18 cellular contexts compared by ENCODE assay signal in genomic region chr3:185657211-185657610, GRCh38.
A peak's percentile ranks its signal among the peaks of the same experiment; 100 is the strongest.
DNase-seq lines count a peak whose midpoint lies in the region; ATAC-seq, FAIRE-seq and TF ChIP-seq lines count a peak whose summit lies in the region.
"Had no signal": no experiment of that assay in that cellular context is flagged by ENCODE, and none has a peak within 500 bp of the region (broad histone marks: within the 10 kb centered on the region; RNA-seq: fewer than 3 reads in every experiment).

No MANE protein-coding gene starts in this region.

- H3K4me3 Mint-ChIP-seq in H9: no peak overlapping the region
- H3K4me3 Mint-ChIP-seq: activated CD8-positive, alpha-beta T cell treated with anti-CD3 and anti-CD28 coated beads for 36 hours; memory B cell; stimulated activated naive CD8-positive, alpha-beta T cell treated with anti-CD3 and anti-CD28 coated beads, Interleukin-15, amount 100 ng/mL, for 72 hours had no signal

- no peak overlapping the region for H3K18ac ChIP-seq in H9 (ENCODE audit: insufficient read length, low read depth, low read length)

- H3K79me1 ChIP-seq in H9 (ENCODE audit: insufficient read depth, low read depth, low read length, poor library complexity, severe bottlenecking): no peaks in the 10 kb centered on the region

- H3K36me3 ChIP-seq in breast epithelium (no peaks in the 10 kb centered on the region), lower lobe of right lung (peaks cover 19% of the 10 kb centered on the region), stomach smooth muscle (ENCODE audit: control insufficient read depth in 2 of 2, insufficient read depth in 2 of 2, low read length in 2 of 2) (no peaks in the 10 kb centered on the region)

- no peak overlapping the region for H3K4me3 ChIP-seq in breast epithelium
- no peak overlapping the region for H3K4me3 ChIP-seq in lower lobe of right lung
- H3K4me3 ChIP-seq in stomach smooth muscle (ENCODE audit: low read length in 2 of 2): no peak overlapping the region

- peaks cover 20 to 70% (median 64%) of the 10 kb centered on the region in 3 experiments for H3K36me3 Mint-ChIP-seq in H9 (ENCODE audit: insufficient read depth in 1 of 3, low read depth in 3 of 3)
- H3K36me3 Mint-ChIP-seq: memory B cell had no signal

- H3K4me2 ChIP-seq in H9 (ENCODE audit: insufficient read depth, insufficient read length, low read length): no peak overlapping the region

- no peak overlapping the region for H3K9ac ChIP-seq in H9 (ENCODE audit: extremely low read depth, insufficient read length, low read length)
- H3K9ac ChIP-seq in stomach smooth muscle (ENCODE audit: low read length in 2 of 2): no peak overlapping the region

- no peak overlapping the region for H4K8ac ChIP-seq in H9 (replicated peaks; ENCODE audit: insufficient read length, low read depth, low read length)

- no peaks in the 10 kb centered on the region for H3K79me2 ChIP-seq in H9 (ENCODE audit: insufficient read depth, low read length)

- H2AK5ac ChIP-seq in H9 (ENCODE audit: insufficient read length, low read length): no peak overlapping the region

- FAIRE-seq in frontal cortex (lab: Jason Lieb, UNC): no peak
- FAIRE-seq: D721Med had no signal

- no peak overlapping the region for H4K91ac ChIP-seq in H9 (ENCODE audit: insufficient read length, low read depth, low read length)

- H3K9me3 ChIP-seq in H9 (ENCODE audit: control insufficient read depth, low read depth, low read length) (no peaks in the 10 kb centered on the region), breast epithelium (no peaks in the 10 kb centered on the region), lower lobe of right lung (no peaks in the 10 kb centered on the region), stomach smooth muscle (ENCODE audit: control insufficient read depth in 2 of 2, low read length in 2 of 2) (no peaks in the 10 kb centered on the region)

- no peak overlapping the region for H2BK15ac ChIP-seq in H9 (ENCODE audit: low read depth, low read length)

- H2AFZ ChIP-seq in H9 (ENCODE audit: low read length): no peak overlapping the region

- intact Hi-C loops in breast epithelium (cut with DNase I; ENCODE audit: low total_unique reads): no loop called here
- intact Hi-C loops in lower lobe of right lung (cut with DNase I): no loop called here

- no peak for ATAC-seq in lower lobe of right lung
- no peak for ATAC-seq in HG02852 (IDR thresholded peaks at IDR 0.05; ENCODE audit: unreplicated experiment)
- ATAC-seq: activated CD8-positive, alpha-beta T cell treated with anti-CD3 and anti-CD28 coated beads for 36 hours; stimulated activated naive CD8-positive, alpha-beta T cell treated with anti-CD3 and anti-CD28 coated beads, Interleukin-15, amount 100 ng/mL, for 72 hours had no signal

- H3K23ac ChIP-seq in H9 (ENCODE audit: insufficient read length, low read depth, low read length): no peak overlapping the region

- TF ChIP-seq CTCF in H9 (conservative IDR thresholded peaks at IDR 0.05) (no peak), breast epithelium (IDR thresholded peaks at IDR 0.05) (no peak), lower lobe of right lung (IDR thresholded peaks at IDR 0.05) (no peak)

- H4K5ac ChIP-seq in H9 (ENCODE audit: insufficient read length, low read depth, low read length): no peak overlapping the region

- H3T11ph ChIP-seq in H9 (ENCODE audit: low read length): no peak overlapping the region

- H3K27ac ChIP-seq in H9 (ENCODE audit: insufficient read length, low read depth, low read length): no peak overlapping the region
- H3K27ac ChIP-seq in breast epithelium: peak overlapping the region; percentile 66 to 83
- peak overlapping the region; percentile 76 for H3K27ac ChIP-seq in lower lobe of right lung
- peak overlapping the region; percentile 18 for H3K27ac ChIP-seq in stomach smooth muscle (ENCODE audit: low read length)
- H3K27ac ChIP-seq: WERI-Rb-1 had no signal

- H4K20me1 ChIP-seq in H9 (ENCODE audit: control insufficient read depth, insufficient read depth, insufficient read length): no peaks in the 10 kb centered on the region

- no peak overlapping the region for H2BK120ac ChIP-seq in H9 (ENCODE audit: low read depth, low read length, poor library complexity, severe bottlenecking)

- no peak overlapping the region for H3K14ac ChIP-seq in H9 (ENCODE audit: insufficient read depth, low read length)

- no peak overlapping the region for H3K4ac ChIP-seq in H9 (ENCODE audit: low read depth, low read length)

- H2BK12ac ChIP-seq in H9 (ENCODE audit: insufficient read length, low read depth, low read length): no peak overlapping the region

- TF ChIP-seq POLR2A in breast epithelium (IDR thresholded peaks at IDR 0.05): no peak

- H3K4me1 ChIP-seq in H9 (ENCODE audit: insufficient read depth, low read length) (no peaks in the 10 kb centered on the region), breast epithelium (no peaks in the 10 kb centered on the region), lower lobe of right lung (peaks cover 49% of the 10 kb centered on the region), stomach smooth muscle (ENCODE audit: control insufficient read depth, insufficient read depth, low read length) (peaks cover 17% of the 10 kb centered on the region)

- H3K23me2 ChIP-seq in H9 (ENCODE audit: insufficient read length, low read depth, low read length, poor library complexity, severe bottlenecking): no peaks in the 10 kb centered on the region

- H2BK20ac ChIP-seq in H9 (ENCODE audit: low read depth, low read length, poor library complexity, severe bottlenecking): no peak overlapping the region

- H3K27me3 Mint-ChIP-seq in H9 (ENCODE audit: low read depth): no peaks in the 10 kb centered on the region; the same call in 1 of the 2 replicates
- H3K27me3 Mint-ChIP-seq: stimulated activated naive CD8-positive, alpha-beta T cell treated with anti-CD3 and anti-CD28 coated beads, Interleukin-15, amount 100 ng/mL, for 72 hours had no signal

- H3K27me3 ChIP-seq in H9 (ENCODE audit: insufficient read depth, low read length) (no peaks in the 10 kb centered on the region), breast epithelium (no peaks in the 10 kb centered on the region), lower lobe of right lung (ENCODE audit: low read depth) (no peaks in the 10 kb centered on the region), stomach smooth muscle (ENCODE audit: control insufficient read depth in 1 of 2, insufficient read depth in 2 of 2, low read length in 2 of 2) (no peaks in the 10 kb centered on the region)

- no CpG with 5 or more reads among the region's 12 CpGs for WGBS in H9 (ENCODE audit: extremely low coverage, insufficient read length, low lambda C conversion rate)

- H3K9me3 Mint-ChIP-seq in H9: no peaks in the 10 kb centered on the region
- H3K9me3 Mint-ChIP-seq: activated CD8-positive, alpha-beta T cell treated with anti-CD3 and anti-CD28 coated beads for 36 hours; activated T-helper 2 cell treated with anti-CD3 and anti-CD28 coated beads, Interferon-gamma antibody, Interleukin-2, Interleukin-4, amounts not matched to agents 10 μg/mL and 5 μg/mL and 100 μg/mL, durations not matched to agents 14 hours and 24 hours and 36 hours; memory B cell; stimulated activated naive CD8-positive, alpha-beta T cell treated with anti-CD3 and anti-CD28 coated beads, Interleukin-15, amount 100 ng/mL, for 72 hours had no signal

- H2BK5ac ChIP-seq in H9 (ENCODE audit: insufficient read length, low read length): no peak overlapping the region

- DNase-seq in H9 (no peak), breast epithelium (ENCODE audit: low spot score in 2 of 2) (no peak), lower lobe of right lung (no peak), frontal cortex (ENCODE audit: low spot score in 2 of 2) (no peak), NCI-H1436 treated with DMSO at 0.1 percent for 48 hours (lab: John Stamatoyannopoulos, UW) (no peak)
- no peak for DNase-seq in activated CD8-positive, alpha-beta memory T cell treated with anti-CD3 and anti-CD28 coated beads for 24 hours
- DNase-seq: activated CD8-positive, alpha-beta T cell treated with anti-CD3 and anti-CD28 coated beads for 36 hours; GF-D8; NCI-H187; NCI-H510A treated with DMSO at 0.1 percent for 48 hours; stimulated activated CD4-positive, alpha-beta T cell treated with anti-CD3 and anti-CD28 coated beads, Interleukin-12 subunit alpha, Interleukin-12 subunit beta, amount 100 ng/mL, for 4 hours; stimulated activated naive CD8-positive, alpha-beta T cell treated with anti-CD3 and anti-CD28 coated beads, Interleukin-15, amount 100 ng/mL, for 72 hours; WERI-Rb-1 had no signal

- H3K56ac ChIP-seq in H9 (ENCODE audit: insufficient read length, low read depth, low read length): no peak overlapping the region

- peak overlapping the region in 2 of 3 experiments; percentile 8 to 20; a peak in 2 of 7 replicates for H3K27ac Mint-ChIP-seq in H9
- H3K27ac Mint-ChIP-seq: activated CD8-positive, alpha-beta T cell treated with anti-CD3 and anti-CD28 coated beads for 36 hours; memory B cell; stimulated activated naive CD8-positive, alpha-beta T cell treated with anti-CD3 and anti-CD28 coated beads, Interleukin-15, amount 100 ng/mL, for 72 hours had no signal

- peaks cover 4 to 5% of the 10 kb centered on the region in 2 experiments for H3K4me1 Mint-ChIP-seq in H9
- H3K4me1 Mint-ChIP-seq: memory B cell; stimulated activated naive CD8-positive, alpha-beta T cell treated with anti-CD3 and anti-CD28 coated beads, Interleukin-15, amount 100 ng/mL, for 72 hours had no signal
